ENCODE assay signal across 10 cellular contexts in the genomic region with DNA sequence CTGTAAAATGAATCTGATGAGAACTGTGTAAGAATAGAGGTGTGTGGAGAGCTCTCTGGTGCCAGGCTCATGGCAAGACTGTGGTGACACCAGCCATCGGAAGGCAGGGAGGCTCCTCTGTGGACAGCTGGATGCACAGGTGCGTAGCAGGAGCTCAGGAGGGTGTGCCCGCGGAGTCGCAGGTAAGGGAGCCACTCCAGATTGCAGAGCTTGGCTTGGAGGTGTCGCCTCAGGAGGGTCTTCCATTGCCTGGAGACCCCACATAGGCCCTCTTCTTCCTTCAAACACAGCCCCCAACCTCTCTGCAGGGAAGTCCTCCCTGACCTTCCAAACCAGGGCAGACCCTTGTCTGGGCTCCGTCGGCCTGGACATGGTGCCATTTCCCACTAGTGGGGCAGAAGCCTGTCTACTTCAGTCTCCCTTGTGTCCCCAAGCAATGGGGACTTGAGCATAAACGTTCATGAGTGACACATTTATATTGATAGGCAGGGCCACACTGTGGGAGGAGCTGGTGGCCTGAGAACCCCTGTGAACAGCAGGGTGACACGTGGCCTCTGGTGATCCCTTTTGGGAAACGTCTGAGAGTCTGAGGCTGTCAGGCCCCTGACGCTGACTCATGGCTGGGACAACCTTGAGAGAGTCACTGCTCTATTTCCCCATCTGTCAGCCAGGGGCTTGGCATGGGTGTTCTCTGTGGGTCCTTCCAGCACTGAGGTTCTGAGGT. TPM values are rescaled to one million over a fixed set of nuclear protein-coding genes. Genes with fewer than 3 reads are reported as not detected.
DNase-seq lines count a peak whose midpoint lies in the region; ATAC-seq and TF ChIP-seq lines count a peak whose summit lies in the region.
"Had no signal": no experiment of that assay in that cellular context is flagged by ENCODE, and none has a peak within 500 bp of the region (broad histone marks: within the 10 kb centered on the region; RNA-seq: fewer than 3 reads in every experiment).

No MANE protein-coding gene starts in this region.

- peaks cover 0 to 17% of the 10 kb centered on the region in 2 experiments; a peak in 2 of 4 replicates for H3K4me1 ChIP-seq in HCT116 (ENCODE audit: control insufficient read depth in 1 of 2, insufficient read depth in 2 of 2, low read length in 2 of 2)

- POLR2A ChIA-PET in HCT116 (lab: Charles Lee) = no interaction called here

- 0 out of 2 replicates have a peak overlapping the region, but pooled peaks have one; percentile 8 for H3K4me2 ChIP-seq in HCT116 (ENCODE audit: low read length)

- no peaks in the 10 kb centered on the region for H3K9me2 ChIP-seq in HCT116 (ENCODE audit: insufficient read depth)

- RAD21 ChIA-PET in HCT116 (lab: Charles Lee; ENCODE audit: low non-redundant PET in 1 of 2, low total read pairs in 2 of 2, uncharacterized antibody in 2 of 2, unreplicated experiment in 2 of 2) = interaction anchor here in 1 of 2 experiments (0.6 kb wide), 1 partner anchor 451 kb away, joined by 4 read pairs; no protein-coding TSS in a partner anchor

- H3K4me3 ChIP-seq in HCT116 (replicated peaks in 1 of 2; ENCODE audit: low read depth in 1 of 2, low read length in 2 of 2) = no peak overlapping the region

- H3K79me2 ChIP-seq in HCT116 (ENCODE audit: insufficient read depth, low read length) = no peaks in the 10 kb centered on the region

- no peak overlapping the region for H2AFZ ChIP-seq in HCT116 (ENCODE audit: low read depth, low read length, poor library complexity, severe bottlenecking)

- H3K9ac ChIP-seq in HCT116 (ENCODE audit: low read length) = no peak overlapping the region

- H3K9me3 ChIP-seq in HCT116 (ENCODE audit: control insufficient read depth in 1 of 2, insufficient read depth in 1 of 2, low read depth in 1 of 2, low read length in 2 of 2) = no peaks in the 10 kb centered on the region

- TF ChIP-seq CTCF in HCT116 (IDR thresholded peaks at IDR 0.05 in 2 of 3, conservative IDR thresholded peaks at IDR 0.05 in 1 of 3; ENCODE audit: borderline replicate concordance in 1 of 3, insufficient read depth in 1 of 3, low read depth in 2 of 3, low read length in 2 of 3) = no peak

- TF ChIP-seq POLR2A in HCT116 (IDR thresholded peaks at IDR 0.05; ENCODE audit: borderline replicate concordance, extremely low read depth, insufficient read depth, insufficient read length) = no peak

- no peaks in the 10 kb centered on the region for H3K9me3 Mint-ChIP-seq in T-helper 2 cell treated with Interferon-gamma antibody and Interleukin-4, amounts not matched to agents 5 μg/mL and 100 μg/mL, for 36 hours

- H3K4me3 Mint-ChIP-seq in T-helper 2 cell treated with Interferon-gamma antibody and Interleukin-4, amounts not matched to agents 5 μg/mL and 100 μg/mL, for 36 hours = no peak overlapping the region
- H3K4me3 Mint-ChIP-seq: activated naive CD8-positive, alpha-beta T cell treated with anti-CD3 and anti-CD28 coated beads, Interleukin-2, amount 10 ng/mL, durations not matched to agents 7 days and 5 days had no signal

- no peak for TF ChIP-seq RAD21 in HCT116 (IDR thresholded peaks at IDR 0.05; ENCODE audit: low read depth)

- no peak overlapping the region for H3K27ac ChIP-seq in HCT116 (ENCODE audit: low read depth, low read length)

- intact Hi-C loops in HCT116 (cut with micrococcal nuclease) = no loop called here
- intact Hi-C loops in sciatic nerve (cut with DNase I) = loop anchor here (10.0 kb wide), 1 partner anchor 75 kb away; no protein-coding TSS in a partner anchor

- BruUV-seq in HCT116 (replicated peaks; lab: Mats Ljungman, UMichigan) = no TSS peak

- H4K20me1 ChIP-seq in HCT116 (ENCODE audit: insufficient read depth) = no peaks in the 10 kb centered on the region

- no peak overlapping the region for H3K27ac Mint-ChIP-seq in T-helper 2 cell treated with Interferon-gamma antibody and Interleukin-4, amounts not matched to agents 5 μg/mL and 100 μg/mL, for 36 hours
- H3K27ac Mint-ChIP-seq: activated naive CD8-positive, alpha-beta T cell treated with anti-CD3 and anti-CD28 coated beads, Interleukin-2, amount 10 ng/mL, durations not matched to agents 7 days and 5 days had no signal

- peaks cover 6% of the 10 kb centered on the region for H3K4me1 Mint-ChIP-seq in T-helper 2 cell treated with Interferon-gamma antibody and Interleukin-4, amounts not matched to agents 5 μg/mL and 100 μg/mL, for 36 hours (ENCODE audit: low read depth)

- no peaks in the 10 kb centered on the region for H3K27me3 Mint-ChIP-seq in T-helper 2 cell treated with Interferon-gamma antibody and Interleukin-4, amounts not matched to agents 5 μg/mL and 100 μg/mL, for 36 hours (ENCODE audit: low read depth)

- ATAC-seq in HCT116 (peak; percentile 68), sciatic nerve (no peak), HG03095 (IDR thresholded peaks at IDR 0.05; ENCODE audit: unreplicated experiment) (no peak)

- H3K27me3 ChIP-seq in HCT116 (ENCODE audit: insufficient read depth, low read length) = no peaks in the 10 kb centered on the region

- CTCF ChIA-PET in HCT116 (lab: Charles Lee) = interaction anchor here (1.3 kb wide), 1 partner anchor 79 kb away, joined by 6 read pairs; no protein-coding TSS in a partner anchor

- H3K36me3 ChIP-seq in HCT116 (ENCODE audit: control insufficient read depth in 1 of 2, insufficient read depth in 2 of 2, low read length in 2 of 2) = no peaks in the 10 kb centered on the region

- no peaks in the 10 kb centered on the region for H3K36me3 Mint-ChIP-seq in T-helper 2 cell treated with Interferon-gamma antibody and Interleukin-4, amounts not matched to agents 5 μg/mL and 100 μg/mL, for 36 hours (ENCODE audit: low read depth)
- H3K36me3 Mint-ChIP-seq: activated naive CD8-positive, alpha-beta T cell treated with anti-CD3 and anti-CD28 coated beads, Interleukin-2, amount 10 ng/mL, durations not matched to agents 7 days and 5 days had no signal

- peak; percentile 3 for DNase-seq in activated CD4-positive, alpha-beta T cell treated with anti-CD3 and anti-CD28 coated beads for 24 hours (ENCODE audit: low read depth in 2 of 2)
- no peak for DNase-seq in activated CD4-positive, alpha-beta T cell treated with anti-CD3 and anti-CD28 coated beads for 4 hours
- DNase-seq in HCT116 (ENCODE audit: low read depth, low spot score) (no peak), sciatic nerve (ENCODE audit: low spot score) (peak; percentile 45), iPS-NIHi11 (ENCODE audit: low spot score) (no peak)
- peak; percentile 23 to 38 for DNase-seq in activated T-cell treated with anti-CD3 and anti-CD28 coated beads, Interleukin-2, amount 50 U/mL, for 48 hours
- DNase-seq in T-helper 2 cell treated with Interferon-gamma antibody and Interleukin-4, amounts not matched to agents 5 μg/mL and 100 μg/mL, for 36 hours (ENCODE audit: low spot score) = no peak
- DNase-seq: activated naive CD8-positive, alpha-beta T cell treated with anti-CD3 and anti-CD28 coated beads, Interleukin-2, amount 10 ng/mL, durations not matched to agents 7 days and 5 days; NCI-H446 had no signal

TF ChIP-seq in HCT116, 20 proteins besides CTCF, POLR2A, EP300 and RAD21 (continues in another document):
- TF ChIP-seq ZBTB33 (IDR thresholded peaks at IDR 0.05; ENCODE audit: extremely low read depth, insufficient replicate concordance, low read length) (no peak), POLR2AphosphoS5 (IDR thresholded peaks at IDR 0.05; ENCODE audit: low read depth, low read length) (no peak), CBX3 (IDR thresholded peaks at IDR 0.05; ENCODE audit: low read depth) (no peak), CEBPB (IDR thresholded peaks at IDR 0.05; ENCODE audit: low read depth) (no peak), EZH2 (IDR thresholded peaks at IDR 0.05) (no peak), YY1 (IDR thresholded peaks at IDR 0.05; ENCODE audit: extremely low read depth, insufficient replicate concordance, low read depth, low read length) (no peak), REST (IDR thresholded peaks at IDR 0.05; ENCODE audit: low read depth) (no peak), ELF1 (IDR thresholded peaks at IDR 0.05; ENCODE audit: borderline replicate concordance, low read depth) (no peak)

RNA-seq across cellular contexts. Expression of gene SMIM38, which starts 54.4 kb away (rescaled TPM):
- total RNA-seq in HCT116 (2021; ENCODE audit: unreplicated experiment) (0.54 TPM), sciatic nerve (2.2 TPM)
- polyA plus RNA-seq in HCT116 (2012) = 0.16 and 0.26 TPM in 2 replicates

Comparison
In these comparisons a context has a peak if more than half of its experiments do, and no peak if none do; other contexts are left out.
1. DNase-seq: peak in activated CD4-positive, alpha-beta T cell treated with anti-CD3 and anti-CD28 coated beads for 24 hours (2 of 2), activated T-cell treated with anti-CD3 and anti-CD28 coated beads, Interleukin-2, amount 50 U/mL, for 48 hours (2 of 2) and sciatic nerve (single experiment); none in activated CD4-positive, alpha-beta T cell treated with anti-CD3 and anti-CD28 coated beads for 4 hours (0 of 2), HCT116 (single experiment), iPS-NIHi11 (single experiment) and T-helper 2 cell treated with Interferon-gamma antibody and Interleukin-4, amounts not matched to agents 5 μg/mL and 100 μg/mL, for 36 hours (single experiment).